Comparison of ENCODE assay signal across 15 cellular contexts in genomic region chr2:46702537-46702936, GRCh38. TPM values are rescaled to one million over a fixed set of nuclear protein-coding genes. Genes with fewer than 3 reads are reported as not detected.
DNase-seq lines count a peak whose midpoint lies in the region; ATAC-seq and TF ChIP-seq lines count a peak whose summit lies in the region.
"Had no signal": no experiment of that assay in that cellular context is flagged by ENCODE, and none has a peak within 500 bp of the region (broad histone marks: within the 10 kb centered on the region; RNA-seq: fewer than 3 reads in every experiment).

No MANE protein-coding gene starts in this region.

- H3K27me3 Mint-ChIP-seq in CD4-positive, alpha-beta T cell: no peaks in the 10 kb centered on the region

- TF ChIP-seq CTCF in CD4-positive, alpha-beta T cell (IDR thresholded peaks at IDR 0.05): no peak
- TF ChIP-seq CTCF in NB4 (IDR thresholded peaks at IDR 0.05; ENCODE audit: low read depth, low read length): no peak
- TF ChIP-seq CTCF in osteoblast (IDR thresholded peaks at IDR 0.05; ENCODE audit: extremely low read depth, low read depth, low read length): no peak
- no peak for TF ChIP-seq CTCF in sigmoid colon (IDR thresholded peaks at IDR 0.05)

- H3K27me3 ChIP-seq in CD4-positive, alpha-beta T cell (ENCODE audit: control insufficient read depth, insufficient read depth, low read length): no peaks in the 10 kb centered on the region
- H3K27me3 ChIP-seq in endocrine pancreas (ENCODE audit: control insufficient read depth, insufficient read depth, low read length) (no peaks in the 10 kb centered on the region), osteoblast (ENCODE audit: insufficient read depth, low read length) (no peaks in the 10 kb centered on the region), sigmoid colon (no peaks in the 10 kb centered on the region)

- H3K9me3 ChIP-seq in CD4-positive, alpha-beta T cell (ENCODE audit: control insufficient read depth, low read length): no peaks in the 10 kb centered on the region
- H3K9me3 ChIP-seq in endocrine pancreas (ENCODE audit: control insufficient read depth, low read length) (no peaks in the 10 kb centered on the region), osteoblast (ENCODE audit: low read depth, low read length) (no peaks in the 10 kb centered on the region), sigmoid colon (no peaks in the 10 kb centered on the region)

- CTCF ChIA-PET in CD4-positive, alpha-beta T cell (lab: Charles Lee): no interaction called here

- no peaks in the 10 kb centered on the region for H3K36me3 ChIP-seq in endocrine pancreas (ENCODE audit: control insufficient read depth, insufficient read depth, low read length)
- H3K36me3 ChIP-seq in osteoblast (ENCODE audit: insufficient read depth, low read length): peaks cover 5% of the 10 kb centered on the region
- H3K36me3 ChIP-seq in sigmoid colon: no peaks in the 10 kb centered on the region

- no peak overlapping the region for H3K9ac ChIP-seq in endocrine pancreas (ENCODE audit: control insufficient read depth, insufficient read depth, low read length)

- POLR2A ChIA-PET in CD4-positive, alpha-beta T cell (lab: Charles Lee): no interaction called here

- peaks cover 87% of the 10 kb centered on the region for H3K79me2 ChIP-seq in osteoblast (ENCODE audit: insufficient read depth, low read length)

- peaks cover 10% of the 10 kb centered on the region for H3K36me3 Mint-ChIP-seq in CD4-positive, alpha-beta T cell (ENCODE audit: low read depth)

- DNase-seq in CD4-positive, alpha-beta T cell: no peak
- DNase-seq in NB4 (ENCODE audit: low read depth) (no peak), osteoblast (ENCODE audit: insufficient read length, low spot score, missing footprints) (no peak), COLO829 (ENCODE audit: low spot score) (no peak), superior temporal gyrus (ENCODE audit: extremely low spot score) (no peak), sigmoid colon (no peak)
- no peak for DNase-seq in activated T-cell treated with anti-CD3 and anti-CD28 coated beads, Interleukin-2, amount 50 U/mL, for 48 hours
- DNase-seq: Calu3, NCI-H146, NCI-H2107, NCI-H226, Right ventricle myocardium superior had no signal

- H3K9me3 Mint-ChIP-seq in CD4-positive, alpha-beta T cell: no peaks in the 10 kb centered on the region

- H4K20me1 ChIP-seq in osteoblast (ENCODE audit: insufficient read depth, low read length): peaks cover 59% of the 10 kb centered on the region

- peak overlapping the region; percentile 70 for H3K4me2 ChIP-seq in osteoblast (ENCODE audit: insufficient read depth, low read length)

- WGBS in sigmoid colon, 2 donors: 81% methylated on average over 2 of the region's 2 CpGs

- peak overlapping the region; percentile 4 for H3K4me3 ChIP-seq in NB4 (ENCODE audit: low read depth, low read length)
- H3K4me3 ChIP-seq in endocrine pancreas (ENCODE audit: control insufficient read depth, insufficient read depth, low read length): peak overlapping the region; percentile 18
- peak overlapping the region; percentile 93 for H3K4me3 ChIP-seq in osteoblast (ENCODE audit: insufficient read depth, low read length)
- no peak overlapping the region for H3K4me3 ChIP-seq in sigmoid colon

- peak overlapping the region; percentile 3 for H3K4me3 Mint-ChIP-seq in CD4-positive, alpha-beta T cell

- no peak for TF ChIP-seq POLR2A in NB4 (IDR thresholded peaks at IDR 0.05; ENCODE audit: extremely low read depth, insufficient read length)
- no peak for TF ChIP-seq POLR2A in sigmoid colon (IDR thresholded peaks at IDR 0.05)

- no peak for ATAC-seq in CD4-positive, alpha-beta T cell (ENCODE audit: poor library complexity)
- ATAC-seq: Panc1 had no signal

- H3K27ac Mint-ChIP-seq in CD4-positive, alpha-beta T cell: no peak overlapping the region

- no peak for TF ChIP-seq EP300 in sigmoid colon (IDR thresholded peaks at IDR 0.05)

- H2AFZ ChIP-seq in osteoblast (ENCODE audit: low read length): no peak overlapping the region

- H3K27ac ChIP-seq in CD4-positive, alpha-beta T cell (ENCODE audit: low read depth, low read length): no peak overlapping the region
- H3K27ac ChIP-seq in osteoblast (ENCODE audit: low read depth, low read length) (peak overlapping the region; percentile 91), sigmoid colon (no peak overlapping the region)
- H3K27ac ChIP-seq: C4-2B had no signal

- intact Hi-C loops in CD4-positive, alpha-beta T cell (cut with DNase I, micrococcal nuclease): no loop called here
- intact Hi-C loops in sigmoid colon (cut with DNase I): no loop called here

- H3K4me1 ChIP-seq in endocrine pancreas (ENCODE audit: control insufficient read depth, insufficient read depth, low read length): peaks cover 47% of the 10 kb centered on the region
- H3K4me1 ChIP-seq in osteoblast (ENCODE audit: insufficient read depth, low read length): peaks cover 61% of the 10 kb centered on the region
- peaks cover 0 to 74% (median 61%) of the 10 kb centered on the region in 4 donors for H3K4me1 ChIP-seq in sigmoid colon

- peaks cover 68% of the 10 kb centered on the region for H3K4me1 Mint-ChIP-seq in CD4-positive, alpha-beta T cell (ENCODE audit: low read depth)

RNA-seq across cellular contexts. Expression of gene SOCS5, which starts 3.4 kb away (rescaled TPM):
- total RNA-seq in CD4-positive, alpha-beta T cell: 1 to 10 TPM; 7.9 to 8.5 TPM
- 124 and 136 TPM in 2 replicates for total RNA-seq in osteoblast
- 10 to 100 TPM; 39.0 to 59.0 (median 49.1) TPM for total RNA-seq in sigmoid colon
- polyA plus RNA-seq in sigmoid colon: 1 to 10 TPM; 3.9 to 7.8 (median 7.4) TPM

Comparison
In these comparisons a context has a peak if more than half of its experiments do, and no peak if none do; other contexts are left out.
1. H3K4me3 ChIP-seq: peak in NB4 (single experiment), endocrine pancreas (single experiment) and osteoblast (single experiment); none in sigmoid colon (0 of 4).
2. RNA of gene SOCS5, which starts 3.4 kb away (total RNA-seq): 124 to 136 TPM in osteoblast and 39.0 to 59.0 TPM in sigmoid colon; 7.9 to 8.5 TPM in CD4-positive, alpha-beta T cell; every median in the first group is over 4 times any median in the second.